In the genomic region with DNA sequence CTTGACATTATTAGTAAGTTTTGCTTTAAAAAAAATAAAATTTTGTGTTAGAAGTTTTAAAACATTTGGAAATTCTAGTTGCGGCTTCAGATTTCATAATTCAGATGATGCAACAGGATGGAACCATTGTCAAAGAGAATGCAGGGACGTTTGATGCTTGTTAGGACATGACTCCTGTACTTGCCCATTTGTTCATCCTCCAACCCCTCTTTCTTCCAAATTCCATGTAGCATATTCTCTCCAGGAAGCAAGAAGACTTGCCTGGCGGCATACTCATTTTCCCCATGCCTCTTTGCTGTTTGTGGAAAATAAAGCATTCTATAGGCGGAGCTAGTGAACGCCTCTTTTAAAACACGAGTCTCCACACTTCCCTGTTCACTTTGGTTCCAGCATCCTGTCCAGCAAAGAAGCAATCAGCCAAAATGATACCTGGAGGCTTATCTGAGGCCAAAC, we compare ENCODE assay signal across 12 cellular contexts. TPM values are rescaled to one million over a fixed set of nuclear protein-coding genes. Genes with fewer than 3 reads are reported as not detected.
DNase-seq lines count a peak whose midpoint lies in the region; ATAC-seq and TF ChIP-seq lines count a peak whose summit lies in the region.
"Had no signal": no experiment of that assay in that cellular context is flagged by ENCODE, and none has a peak within 500 bp of the region (broad histone marks: within the 10 kb centered on the region; RNA-seq: fewer than 3 reads in every experiment).

A gene with protein sequence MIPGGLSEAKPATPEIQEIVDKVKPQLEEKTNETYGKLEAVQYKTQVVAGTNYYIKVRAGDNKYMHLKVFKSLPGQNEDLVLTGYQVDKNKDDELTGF (plus strand): TSS at position 378 of the 453 bp plus-strand sequence. CDS start 45 bp downstream, at position 423.

- H3K4me1 ChIP-seq in OCI-LY3 (ENCODE audit: low read length) (peaks cover 25% of the 10 kb centered on the region), neuronal stem cell (ENCODE audit: control insufficient read depth in 2 of 2, insufficient read depth in 1 of 2, low read depth in 1 of 2, low read length in 2 of 2) (no peaks in the 10 kb centered on the region)

- H3K9me3 Mint-ChIP-seq in natural killer cell (peaks cover 0 to 2% of the 10 kb centered on the region in 2 donors), HFFc6 (no peaks in the 10 kb centered on the region)

- no peak within 1 kb of the TSS for H4K91ac ChIP-seq in neuronal stem cell (ENCODE audit: low read depth, low read length, poor library complexity)

- H3K9me3 ChIP-seq in OCI-LY3 (ENCODE audit: insufficient read depth, low read length) = no peaks in the 10 kb centered on the region
- H3K9me3 ChIP-seq in neuronal stem cell (replicated peaks in 1 of 2; ENCODE audit: control insufficient read depth in 2 of 2, insufficient read depth in 1 of 2, low read depth in 1 of 2, low read length in 2 of 2) = no peaks in the 10 kb centered on the region

- intact Hi-C loops in natural killer cell (cut with micrococcal nuclease) = no loop called here

- H3K14ac ChIP-seq in neuronal stem cell (ENCODE audit: low read length) = no peak within 1 kb of the TSS

- no peak within 1 kb of the TSS for H3K4ac ChIP-seq in neuronal stem cell (ENCODE audit: low read length)

- H3K9ac ChIP-seq in OCI-LY3 (ENCODE audit: low read length) (no peak within 1 kb of the TSS), neuronal stem cell (ENCODE audit: low read depth, low read length, poor library complexity) (no peak within 1 kb of the TSS)

- no peak within 1 kb of the TSS for H3K23ac ChIP-seq in neuronal stem cell (ENCODE audit: low read depth, low read length, poor library complexity)

- H2BK5ac ChIP-seq in neuronal stem cell (ENCODE audit: low read length) = no peak within 1 kb of the TSS

- no peak within 1 kb of the TSS for H4K8ac ChIP-seq in neuronal stem cell (ENCODE audit: low read depth, low read length)

- H3K4me3 Mint-ChIP-seq in natural killer cell = no peak within 1 kb of the TSS
- no peak within 1 kb of the TSS for H3K4me3 Mint-ChIP-seq in HFFc6
- H3K4me3 Mint-ChIP-seq: T-helper 17 cell had no signal

- H3K4me3 ChIP-seq in OCI-LY3 (ENCODE audit: low read length) = peak within 1 kb of the TSS; percentile 15; the same call in 1 of the 2 replicates
- H3K4me3 ChIP-seq in neuronal stem cell (ENCODE audit: low read length in 2 of 2) = no peak within 1 kb of the TSS

- no CpG with 5 or more reads among the region's 6 CpGs for WGBS in neuronal stem cell (ENCODE audit: extremely low coverage in 2 of 2, insufficient read length in 2 of 2, insufficient replicate concordance in 1 of 2), 2 donors

- H3K27ac Mint-ChIP-seq in natural killer cell (no peak within 1 kb of the TSS), HFFc6 (no peak within 1 kb of the TSS)
- H3K27ac Mint-ChIP-seq: T-helper 17 cell had no signal

- H2AK5ac ChIP-seq in neuronal stem cell (ENCODE audit: low read depth, low read length) = no peak within 1 kb of the TSS

- H3K4me1 Mint-ChIP-seq in natural killer cell (no peaks in the 10 kb centered on the region), HFFc6 (ENCODE audit: low read depth) (peaks cover 5% of the 10 kb centered on the region; the same call in 1 of the 2 replicates)

- H2AFZ ChIP-seq in OCI-LY3 (ENCODE audit: low read depth, low read length) = no peak within 1 kb of the TSS; the same call in 1 of the 2 replicates
- H2AFZ ChIP-seq in neuronal stem cell (ENCODE audit: low read length) = peak within 1 kb of the TSS; percentile 51

- H3K27ac ChIP-seq in C4-2B (peak within 1 kb of the TSS; percentile 24; the same call in 1 of the 2 replicates), OCI-LY3 (ENCODE audit: low read length) (no peak within 1 kb of the TSS), epithelial cell of prostate (peak within 1 kb of the TSS; percentile 82), neuronal stem cell (replicated peaks; ENCODE audit: low read length) (no peak within 1 kb of the TSS)

- H3K27me3 Mint-ChIP-seq in natural killer cell (ENCODE audit: low read depth in 2 of 2) (peaks cover 6 to 7% of the 10 kb centered on the region in 2 donors), HFFc6 (ENCODE audit: insufficient read depth) (no peaks in the 10 kb centered on the region; the same call in none of the 2 replicates)
- H3K27me3 Mint-ChIP-seq: T-helper 17 cell had no signal

- H4K20me1 ChIP-seq in OCI-LY3 (ENCODE audit: insufficient read depth, low read length) = no peaks in the 10 kb centered on the region

- H3K27me3 ChIP-seq in OCI-LY3 (ENCODE audit: low read depth, low read length) = no peaks in the 10 kb centered on the region
- H3K27me3 ChIP-seq in neuronal stem cell (ENCODE audit: control insufficient read depth in 3 of 3, insufficient read depth in 3 of 3, low read depth in 1 of 3, low read length in 3 of 3) = no peaks in the 10 kb centered on the region

- DNase-seq in epithelial cell of prostate (ENCODE audit: low read depth, low spot score) = peak; percentile 94
- no peak for DNase-seq in neuronal stem cell (ENCODE audit: low spot score)
- no peak for DNase-seq in natural killer cell
- no peak for DNase-seq in HFFc6
- DNase-seq in DMS153 treated with DMSO at 0.1 percent for 48 hours (lab: John Stamatoyannopoulos, UW; ENCODE audit: unreplicated experiment) = no peak
- DNase-seq: NCI-H774, T-helper 17 cell had no signal

- H2BK12ac ChIP-seq in neuronal stem cell (ENCODE audit: low read length) = no peak within 1 kb of the TSS

- H3K4me2 ChIP-seq in OCI-LY3 (ENCODE audit: low read length) = peak within 1 kb of the TSS; percentile 31
- no peak within 1 kb of the TSS for H3K4me2 ChIP-seq in neuronal stem cell (ENCODE audit: insufficient read depth, low read length, poor library complexity, severe bottlenecking)

- no peaks in the 10 kb centered on the region for H3K79me1 ChIP-seq in neuronal stem cell (ENCODE audit: low read depth, low read length)

- H3K36me3 ChIP-seq in OCI-LY3 (replicated peaks; ENCODE audit: low read depth, low read length) = no peaks in the 10 kb centered on the region
- H3K36me3 ChIP-seq in neuronal stem cell (replicated peaks in 1 of 2; ENCODE audit: control insufficient read depth in 2 of 2, insufficient read depth in 2 of 2, low read length in 2 of 2) = no peaks in the 10 kb centered on the region

- H2BK120ac ChIP-seq in neuronal stem cell (ENCODE audit: low read depth, low read length) = no peak within 1 kb of the TSS

- H3K79me2 ChIP-seq in OCI-LY3 (ENCODE audit: low read length) = no peaks in the 10 kb centered on the region

- no peaks in the 10 kb centered on the region for H3K36me3 Mint-ChIP-seq in natural killer cell
- H3K36me3 Mint-ChIP-seq in HFFc6 (ENCODE audit: low read depth) = no peaks in the 10 kb centered on the region

- no peak within 1 kb of the TSS for H2BK15ac ChIP-seq in neuronal stem cell (ENCODE audit: low read length)

- H3K18ac ChIP-seq in neuronal stem cell (ENCODE audit: low read length) = no peak within 1 kb of the TSS

- ATAC-seq in HG03025 (IDR thresholded peaks at IDR 0.05; ENCODE audit: low FRiP score, unreplicated experiment) (no peak), natural killer cell (no peak)
- ATAC-seq: T-helper 17 cell had no signal

- peak; percentile 4; the same call in 1 of the 2 replicates for TF ChIP-seq CTCF in C4-2B (conservative IDR thresholded peaks at IDR 0.05)
- TF ChIP-seq CTCF in OCI-LY3 (IDR thresholded peaks at IDR 0.05; ENCODE audit: low read depth, low read length) = no peak
- no peak for TF ChIP-seq CTCF in natural killer cell (IDR thresholded peaks at IDR 0.05)
- no peak for TF ChIP-seq CTCF in HFFc6 (IDR thresholded peaks at IDR 0.05)

RNA-seq across cellular contexts. Expression of the gene that starts here (rescaled TPM):
- not detected for polyA plus RNA-seq in neuronal stem cell (2013, experiment 1 of 2)
- polyA plus RNA-seq in neuronal stem cell (2013, experiment 2 of 2) = not detected
- 1 to 10 TPM; 3.1 to 7.8 (median 4.0) TPM for total RNA-seq in natural killer cell
- under 1 TPM; 0.29 to 0.88 (median 0.49) TPM for total RNA-seq in HFFc6 (2021; fragmentation: NEBNext Ultra II Directional; extraction: Animal tissue kit (Norgen Biotek cat#: 25700))
- total RNA-seq: kidney epithelial cell, pulmonary artery endothelial cell had no signal

Comparison
In these comparisons a context has a peak if more than half of its experiments do, and no peak if none do; other contexts are left out.
1. H3K27ac ChIP-seq: peak in C4-2B (single experiment) and epithelial cell of prostate (single experiment); none in OCI-LY3 (single experiment) and neuronal stem cell (single experiment).